15 cellular contexts compared by ENCODE assay signal in genomic region chr4:37749398-37749988, GRCh38.
DNase-seq lines count a peak whose midpoint lies in the region; ATAC-seq lines count a peak whose summit lies in the region.
"Had no signal": no experiment of that assay in that cellular context is flagged by ENCODE, and none has a peak within 500 bp of the region (broad histone marks: within the 10 kb centered on the region; RNA-seq: fewer than 3 reads in every experiment).

No MANE protein-coding gene starts in this region.

- H3K4me3 Mint-ChIP-seq in natural killer cell treated with Interleukin-12 subunit alpha and Interleukin-12 subunit beta and Interleukin-15 and Interleukin-18, amount 100 ng/mL, for 72 hours: no peak overlapping the region
- H3K4me3 Mint-ChIP-seq: activated naive CD4-positive, alpha-beta T cell treated with anti-CD3 and anti-CD28 coated beads, Interleukin-2, amount 10 ng/mL, durations not matched to agents 7 days and 5 days; T-helper 17 cell had no signal

- no peaks in the 10 kb centered on the region for H3K27me3 ChIP-seq in BLaER1

- ATAC-seq in GM18909 (IDR thresholded peaks at IDR 0.05; ENCODE audit: poor library complexity, unreplicated experiment): peak; percentile 72
- peak; percentile 78 for ATAC-seq in HG03159 (IDR thresholded peaks at IDR 0.05; ENCODE audit: unreplicated experiment)
- no peak for ATAC-seq in natural killer cell treated with Interleukin-12 subunit alpha and Interleukin-12 subunit beta and Interleukin-15 and Interleukin-18, amount 100 ng/mL, for 72 hours
- ATAC-seq: T-helper 17 cell had no signal

- no peak overlapping the region for H3K27ac Mint-ChIP-seq in natural killer cell treated with Interleukin-12 subunit alpha and Interleukin-12 subunit beta and Interleukin-15 and Interleukin-18, amount 100 ng/mL, for 72 hours
- H3K27ac Mint-ChIP-seq: activated naive CD4-positive, alpha-beta T cell treated with anti-CD3 and anti-CD28 coated beads, Interleukin-2, amount 10 ng/mL, durations not matched to agents 7 days and 5 days; T-helper 17 cell had no signal

- H3K4me1 Mint-ChIP-seq in natural killer cell treated with Interleukin-12 subunit alpha and Interleukin-12 subunit beta and Interleukin-15 and Interleukin-18, amount 100 ng/mL, for 72 hours (ENCODE audit: low read depth in 2 of 2): peaks cover 0 to 9% of the 10 kb centered on the region in 2 donors

- H3K4me3 ChIP-seq in BLaER1: no peak overlapping the region

- H3K9me3 ChIP-seq in BLaER1: peaks cover 28% of the 10 kb centered on the region

- in situ Hi-C loops in G401 (cut with HindIII; ENCODE audit: low sequenced_read_pairs): no loop called here

- no peaks in the 10 kb centered on the region for H3K36me3 ChIP-seq in BLaER1

- peak overlapping the region; percentile 70 for H3K4me2 ChIP-seq in BLaER1

- H3K27me3 Mint-ChIP-seq in natural killer cell treated with Interleukin-12 subunit alpha and Interleukin-12 subunit beta and Interleukin-15 and Interleukin-18, amount 100 ng/mL, for 72 hours: peaks cover 6 to 10% of the 10 kb centered on the region in 2 donors
- H3K27me3 Mint-ChIP-seq: activated naive CD4-positive, alpha-beta T cell treated with anti-CD3 and anti-CD28 coated beads, Interleukin-2, amount 10 ng/mL, durations not matched to agents 7 days and 5 days had no signal

- peaks cover 37% of the 10 kb centered on the region for H3K4me1 ChIP-seq in BLaER1

- DNase-seq in NOMO-1 treated with dmso at 0.1 percent for 144 hours (lab: John Stamatoyannopoulos, UW; ENCODE audit: unreplicated experiment) (peak; percentile 52), G401 (ENCODE audit: low spot score) (no peak), NCI-H2029 (lab: John Stamatoyannopoulos, UW) (no peak), NK-92 (lab: John Stamatoyannopoulos, UW; ENCODE audit: unreplicated experiment) (no peak)
- no peak for DNase-seq in natural killer cell treated with Interleukin-12 subunit alpha and Interleukin-12 subunit beta and Interleukin-15 and Interleukin-18, amount 100 ng/mL, for 72 hours (ENCODE audit: low spot score)
- DNase-seq: activated CD4-positive, alpha-beta T cell treated with anti-CD3 and anti-CD28 coated beads, Interleukin-2, amount 50 U/mL, for 1 hour; activated naive CD4-positive, alpha-beta T cell treated with anti-CD3 and anti-CD28 coated beads, Interleukin-2, amount 10 ng/mL, durations not matched to agents 7 days and 5 days; IMR-90; NK-92 treated with Interleukin-12 subunit alpha and Interleukin-12 subunit beta, amount 100 ng/mL, for 24 hours; stimulated activated CD4-positive, alpha-beta T cell treated with anti-CD3 and anti-CD28 coated beads, Interleukin-4, amount 100 ng/mL, for 1 hour; stimulated activated naive CD4-positive, alpha-beta T cell treated with Interleukin-2 at 50 U/mL for 16 hours; T-helper 17 cell had no signal

- H4K20me1 ChIP-seq in BLaER1: no peaks in the 10 kb centered on the region

- no peak overlapping the region for H3K9ac ChIP-seq in BLaER1

- no peaks in the 10 kb centered on the region for H3K9me3 Mint-ChIP-seq in natural killer cell treated with Interleukin-12 subunit alpha and Interleukin-12 subunit beta and Interleukin-15 and Interleukin-18, amount 100 ng/mL, for 72 hours

- H3K27ac ChIP-seq in BLaER1: peak overlapping the region; percentile 65

- H3K36me3 Mint-ChIP-seq in natural killer cell treated with Interleukin-12 subunit alpha and Interleukin-12 subunit beta and Interleukin-15 and Interleukin-18, amount 100 ng/mL, for 72 hours: no peaks in the 10 kb centered on the region
- H3K36me3 Mint-ChIP-seq: activated naive CD4-positive, alpha-beta T cell treated with anti-CD3 and anti-CD28 coated beads, Interleukin-2, amount 10 ng/mL, durations not matched to agents 7 days and 5 days had no signal

Comparison
In these comparisons a context has a peak if more than half of its experiments do, and no peak if none do; other contexts are left out.
1. ATAC-seq: peak in GM18909 (single experiment) and HG03159 (single experiment); none in natural killer cell treated with Interleukin-12 subunit alpha and Interleukin-12 subunit beta and Interleukin-15 and Interleukin-18, amount 100 ng/mL, for 72 hours (0 of 2).